ENCODE assay signal across 9 cellular contexts in genomic region chr15:82043130-82043673, GRCh38. TPM values are rescaled to one million over a fixed set of nuclear protein-coding genes. Genes with fewer than 3 reads are reported as not detected.
A peak's percentile ranks its signal among the peaks of the same experiment; 100 is the strongest.
DNase-seq lines count a peak whose midpoint lies in the region; TF ChIP-seq lines count a peak whose summit lies in the region.
"Had no signal": no experiment of that assay in that cellular context is flagged by ENCODE, and none has a peak within 500 bp of the region (broad histone marks: within the 10 kb centered on the region; RNA-seq: fewer than 3 reads in every experiment).

No MANE protein-coding gene starts in this region.

- peaks cover 34% of the 10 kb centered on the region for H3K79me2 ChIP-seq in Loucy (ENCODE audit: insufficient read depth, low read length)
- peaks cover 13% of the 10 kb centered on the region for H3K79me2 ChIP-seq in fibroblast of lung (ENCODE audit: control insufficient read depth, insufficient read depth, low read length)
- H3K79me2 ChIP-seq: parathyroid adenoma had no signal

- H3K9ac ChIP-seq in Loucy (ENCODE audit: low read depth, low read length, poor library complexity, severe bottlenecking) (no peak overlapping the region), fibroblast of lung (ENCODE audit: insufficient read depth, low read length) (no peak overlapping the region), rectal smooth muscle tissue (ENCODE audit: low read length) (no peak overlapping the region)
- H3K9ac ChIP-seq: parathyroid adenoma had no signal

- peak overlapping the region; percentile 92 for H3K4me3 ChIP-seq in Loucy (ENCODE audit: low read length, poor library complexity, severe bottlenecking)
- H3K4me3 ChIP-seq in fibroblast of lung (replicated peaks in 1 of 4; ENCODE audit: control extremely low read depth in 1 of 4, insufficient read depth in 1 of 4, low read depth in 3 of 4, low read length in 4 of 4), result peak overlapping the region; percentile 72 to 90 (median 80)
- H3K4me3 ChIP-seq in rectal smooth muscle tissue (ENCODE audit: low read length), result peak overlapping the region; percentile 76

- H3K27ac ChIP-seq in fibroblast of lung (ENCODE audit: insufficient read depth, low read length), result no peak overlapping the region
- no peak overlapping the region for H3K27ac ChIP-seq in rectal smooth muscle tissue (ENCODE audit: low read depth, low read length)
- H3K27ac ChIP-seq: parathyroid adenoma had no signal

- DNase-seq in NCI-H510A treated with DMSO at 0.1 percent for 48 hours (lab: John Stamatoyannopoulos, UW), result peak; percentile 32
- no peak for DNase-seq in NCI-H510A (lab: John Stamatoyannopoulos, UW)
- peak in 1 of 2 donors; percentile 8 for DNase-seq in fibroblast of lung (ENCODE audit: low read depth in 2 of 2)
- DNase-seq in HPDE6-E6E7 (ENCODE audit: extremely low spot score), result no peak
- DNase-seq in dermis blood vessel endothelial cell, result no peak
- no peak for DNase-seq in NCI-H748 (lab: John Stamatoyannopoulos, UW; ENCODE audit: unreplicated experiment)

- H3K4me2 ChIP-seq in Loucy (ENCODE audit: low read depth, low read length, poor library complexity, severe bottlenecking) (peak overlapping the region; percentile 81), fibroblast of lung (ENCODE audit: extremely low read depth, insufficient read depth, low read length) (peak overlapping the region; percentile 92)

- TF ChIP-seq CTCF in Loucy (conservative IDR thresholded peaks at IDR 0.05; ENCODE audit: low read length) (no peak), fibroblast of lung (conservative IDR thresholded peaks at IDR 0.05 in 1 of 2, IDR thresholded peaks at IDR 0.05 in 1 of 2; ENCODE audit: low read depth in 1 of 2, low read length in 2 of 2) (no peak)

- H3K4me1 ChIP-seq in Loucy (ENCODE audit: insufficient read depth, low read length, poor library complexity, severe bottlenecking), result peaks cover 19% of the 10 kb centered on the region
- no peaks in the 10 kb centered on the region for H3K4me1 ChIP-seq in fibroblast of lung (ENCODE audit: control insufficient read depth, extremely low read depth, insufficient read depth, low read length)
- peaks cover 9% of the 10 kb centered on the region for H3K4me1 ChIP-seq in rectal smooth muscle tissue (ENCODE audit: control insufficient read depth, insufficient read depth, low read length)
- H3K4me1 ChIP-seq: parathyroid adenoma had no signal

- H3K9me3 ChIP-seq in Loucy (ENCODE audit: insufficient read depth, low read depth, low read length) (no peaks in the 10 kb centered on the region), fibroblast of lung (ENCODE audit: control insufficient read depth, insufficient read depth, low read depth, low read length) (no peaks in the 10 kb centered on the region)

- H3K27me3 ChIP-seq in Loucy (ENCODE audit: insufficient read depth, low read length, poor library complexity, severe bottlenecking) (no peaks in the 10 kb centered on the region), fibroblast of lung (ENCODE audit: control insufficient read depth, insufficient read depth, low read length) (peaks cover 5% of the 10 kb centered on the region), rectal smooth muscle tissue (ENCODE audit: control insufficient read depth, insufficient read depth, low read length) (no peaks in the 10 kb centered on the region)

- no peaks in the 10 kb centered on the region for H3K9me2 ChIP-seq in Loucy (replicated peaks; ENCODE audit: low read depth, low read length)

- H3K36me3 ChIP-seq in Loucy (ENCODE audit: insufficient read depth, low read length) (no peaks in the 10 kb centered on the region), fibroblast of lung (ENCODE audit: control insufficient read depth, insufficient read depth, low read length) (peaks cover 2% of the 10 kb centered on the region), rectal smooth muscle tissue (ENCODE audit: control insufficient read depth, insufficient read depth, low read length) (no peaks in the 10 kb centered on the region)

- H2AFZ ChIP-seq in Loucy (ENCODE audit: low read length) (no peak overlapping the region), fibroblast of lung (ENCODE audit: low read length) (no peak overlapping the region)

- H4K20me1 ChIP-seq in Loucy (ENCODE audit: insufficient read depth, low read length, poor library complexity, severe bottlenecking) (peaks cover 31% of the 10 kb centered on the region), fibroblast of lung (ENCODE audit: control insufficient read depth, extremely low read depth, insufficient read depth, low read length) (no peaks in the 10 kb centered on the region)

- 0 out of 2 replicates have a peak, but pooled peaks cover 3% of the 10 kb centered on the region for H3F3A ChIP-seq in Loucy (ENCODE audit: low read depth)

RNA-seq across cellular contexts. Expression of gene MEX3B, which starts 2.6 kb away (rescaled TPM):
- 5.9 and 8.1 TPM in 2 replicates for total RNA-seq in fibroblast of lung
- polyA plus RNA-seq in fibroblast of lung, result 2.2 and 2.6 TPM in 2 replicates
- 3.0 and 3.7 TPM in 2 replicates for polyA plus RNA-seq in fibroblast of lung (2012)
- polyA minus RNA-seq in fibroblast of lung (ENCODE audit: low replicate concordance), result 1.2 and 2.9 TPM in 2 replicates
- total RNA-seq in dermis blood vessel endothelial cell, result 9.7 and 11.6 TPM in 2 replicates
